ENCODE assay signal across 8 cellular contexts in the genomic region with DNA sequence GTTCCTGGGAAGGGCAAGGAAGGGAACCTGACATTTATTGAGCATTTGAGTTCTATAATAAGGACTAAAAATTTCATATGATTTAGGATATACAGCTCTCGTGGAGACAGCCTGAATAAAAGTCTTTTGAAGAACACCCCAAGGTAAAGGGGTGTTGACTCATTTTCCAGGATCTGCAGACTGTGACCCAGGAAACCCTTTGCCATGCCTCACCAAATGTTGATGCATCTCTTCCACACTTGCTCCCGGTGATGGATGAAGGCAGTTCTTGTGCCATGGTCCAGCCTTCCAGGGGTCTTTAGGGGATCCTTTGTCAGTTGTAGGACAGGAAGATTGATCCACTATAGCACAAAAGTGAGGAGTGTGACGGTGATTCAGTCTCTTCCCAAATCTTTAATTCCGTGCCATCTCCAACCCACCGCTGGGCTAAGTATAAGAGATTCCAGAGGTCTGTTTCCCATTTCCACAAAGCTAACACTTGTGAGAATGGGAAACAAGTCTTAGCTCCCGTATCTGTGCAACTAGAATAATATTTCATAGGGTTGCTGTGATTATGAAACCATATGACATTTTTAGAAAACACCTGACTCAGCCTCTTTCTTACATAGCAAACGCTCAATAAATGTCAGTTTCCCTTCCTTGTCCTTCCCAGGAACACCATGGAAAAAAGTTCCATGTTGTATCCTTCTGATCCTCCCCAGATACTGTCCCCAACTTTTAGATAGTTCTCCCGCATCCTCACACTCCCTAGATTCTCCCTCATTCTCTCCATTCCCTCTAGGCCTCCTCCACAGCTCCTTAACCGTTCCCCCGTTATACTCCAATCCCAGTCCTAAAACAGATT. TPM values are rescaled to one million over a fixed set of nuclear protein-coding genes. Genes with fewer than 3 reads are reported as not detected.
DNase-seq lines count a peak whose midpoint lies in the region; ATAC-seq and TF ChIP-seq lines count a peak whose summit lies in the region.

No MANE protein-coding gene starts in this region.

- CTCF ChIA-PET in activated CD4-positive, alpha-beta T cell treated with anti-CD3 and anti-CD28 coated beads for 36 hours (lab: Charles Lee): interaction anchor here (0.6 to 7.9 kb wide), 66 partner anchors 10 to 315 kb away, joined by 3 to 166 read pairs (median 6); a partner anchor contains a TSS

- H3K4me3 Mint-ChIP-seq in activated CD4-positive, alpha-beta T cell treated with anti-CD3 and anti-CD28 coated beads for 36 hours: peak overlapping the region; percentile 87

- peaks cover under 1% of the 10 kb centered on the region for H3K27me3 ChIP-seq in kidney epithelial cell (ENCODE audit: control insufficient read depth, insufficient read depth, low read length)

- no peak for DNase-seq in activated CD4-positive, alpha-beta T cell treated with anti-CD3 and anti-CD28 coated beads for 36 hours
- DNase-seq in activated CD4-positive, alpha-beta T cell treated with anti-CD3 and anti-CD28 coated beads for 1 hour: no peak
- peak; percentile 76 for DNase-seq in amniotic epithelial cell (ENCODE audit: low read depth)
- DNase-seq in kidney epithelial cell (ENCODE audit: low read depth): no peak
- no peak for DNase-seq in NCI-H1694 (lab: John Stamatoyannopoulos, UW)
- no peak for DNase-seq in GM13977 (ENCODE audit: low spot score)
- no peak for DNase-seq in AG08396 (ENCODE audit: low spot score)

- no peaks in the 10 kb centered on the region for H3K36me3 ChIP-seq in kidney epithelial cell (ENCODE audit: control insufficient read depth, insufficient read depth, low read length)

- no peak for ATAC-seq in activated CD4-positive, alpha-beta T cell treated with anti-CD3 and anti-CD28 coated beads for 36 hours

- peaks cover 36% of the 10 kb centered on the region for H3K4me1 Mint-ChIP-seq in activated CD4-positive, alpha-beta T cell treated with anti-CD3 and anti-CD28 coated beads for 36 hours

- H3K27me3 Mint-ChIP-seq in activated CD4-positive, alpha-beta T cell treated with anti-CD3 and anti-CD28 coated beads for 36 hours: no peaks in the 10 kb centered on the region

- POLR2A ChIA-PET in activated CD4-positive, alpha-beta T cell treated with anti-CD3 and anti-CD28 coated beads for 36 hours (lab: Charles Lee): interaction anchor here (0.5 to 3.1 kb wide), 15 partner anchors 11 to 355 kb away, joined by 3 to 22 read pairs (median 5); a partner anchor contains a TSS

- peak overlapping the region; percentile 79 for H3K4me3 ChIP-seq in kidney epithelial cell (ENCODE audit: low read depth, low read length)

- TF ChIP-seq CTCF in kidney epithelial cell (IDR thresholded peaks at IDR 0.05; ENCODE audit: insufficient read depth, low read length, poor library complexity, severe bottlenecking) (no peak), GM13977 (IDR thresholded peaks at IDR 0.05; ENCODE audit: extremely low read depth, insufficient read depth, missing control alignments) (no peak)

- in situ Hi-C loops in GM13977 (cut with MboI; ENCODE audit: low pct_unique_long_range_greater_than_20kb, low sequenced_read_pairs, unreplicated experiment): no loop called here

- H3K27ac Mint-ChIP-seq in activated CD4-positive, alpha-beta T cell treated with anti-CD3 and anti-CD28 coated beads for 36 hours: peak overlapping the region; percentile 95

- no peaks in the 10 kb centered on the region for H3K9me3 Mint-ChIP-seq in activated CD4-positive, alpha-beta T cell treated with anti-CD3 and anti-CD28 coated beads for 36 hours (ENCODE audit: low read depth)

- intact Hi-C loops in activated CD4-positive, alpha-beta T cell treated with anti-CD3 and anti-CD28 coated beads for 36 hours (cut with DNase I, micrococcal nuclease): loop anchor here (1.0 to 10.0 kb wide), 18 partner anchors 21 to 962 kb away; a partner anchor contains a TSS

- peak overlapping the region; percentile 94 for H3K27ac ChIP-seq in temporal lobe (ENCODE audit: low read depth, low read length)

- peaks cover 20% of the 10 kb centered on the region for H3K36me3 Mint-ChIP-seq in activated CD4-positive, alpha-beta T cell treated with anti-CD3 and anti-CD28 coated beads for 36 hours (ENCODE audit: low read depth)

RNA-seq across cellular contexts. Expression of a gene that starts 0.8 kb away (rescaled TPM):
- total RNA-seq in activated CD4-positive, alpha-beta T cell treated with anti-CD3 and anti-CD28 coated beads for 36 hours: 10 to 100 TPM; 65.5 to 72.5 TPM
- 56.3 and 62.3 TPM in 2 replicates for total RNA-seq in kidney epithelial cell
- total RNA-seq in temporal lobe: 29.0 TPM

RNA-seq across cellular contexts. Expression of a gene that starts 15.6 kb away (rescaled TPM):
- not detected for total RNA-seq in activated CD4-positive, alpha-beta T cell treated with anti-CD3 and anti-CD28 coated beads for 36 hours
- total RNA-seq in kidney epithelial cell: not detected in 2 replicates
- total RNA-seq in temporal lobe: not detected

RNA-seq across cellular contexts. Expression of a gene that starts 21.1 kb away (rescaled TPM):
- 10 to 100 TPM; 61.9 to 68.8 TPM for total RNA-seq in activated CD4-positive, alpha-beta T cell treated with anti-CD3 and anti-CD28 coated beads for 36 hours
- total RNA-seq in kidney epithelial cell: 73.1 and 75.3 TPM in 2 replicates
- total RNA-seq in temporal lobe: 27.0 TPM

RNA-seq across cellular contexts. Expression of a gene that starts 25.2 kb away (rescaled TPM):
- total RNA-seq in activated CD4-positive, alpha-beta T cell treated with anti-CD3 and anti-CD28 coated beads for 36 hours: 100 to 1,000 TPM; 253 to 322 TPM
- total RNA-seq in kidney epithelial cell (291 and 301 TPM in 2 replicates), temporal lobe (401 TPM)

RNA-seq across cellular contexts. Expression of a gene that starts 52.5 kb away (rescaled TPM):
- total RNA-seq in activated CD4-positive, alpha-beta T cell treated with anti-CD3 and anti-CD28 coated beads for 36 hours: 10 to 100 TPM; 60.8 to 66.9 TPM
- total RNA-seq in kidney epithelial cell: 2.2 and 4.0 TPM in 2 replicates
- 2.2 TPM for total RNA-seq in temporal lobe
